18 cellular contexts compared by ENCODE assay signal in the genomic region with DNA sequence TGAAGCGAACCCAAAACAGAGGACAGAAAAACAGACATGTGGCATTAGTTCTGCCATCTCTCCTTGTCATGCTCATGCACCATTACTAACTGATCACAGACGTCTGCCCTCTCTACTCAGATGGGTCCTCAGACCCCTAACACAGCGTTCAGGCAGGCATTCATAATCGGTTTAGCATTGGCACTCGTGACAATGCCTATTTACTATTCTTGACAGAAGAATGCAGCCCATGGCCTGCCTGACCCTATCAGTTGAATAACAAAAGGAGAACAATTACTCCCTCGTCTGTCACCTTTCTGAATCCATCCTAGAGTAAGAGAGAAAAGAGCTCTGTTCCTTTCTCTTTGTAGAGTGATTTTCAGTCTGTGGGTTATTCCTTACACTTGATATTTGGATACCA.
"Had no signal": no experiment of that assay in that cellular context is flagged by ENCODE, and none has a peak within 500 bp of the region (broad histone marks: within the 10 kb centered on the region; RNA-seq: fewer than 3 reads in every experiment).

No MANE protein-coding gene starts in this region.

- H3K9me3 ChIP-seq: heart left ventricle, psoas muscle, spleen had no signal

- H3K9me3 Mint-ChIP-seq: activated B cell treated with CpG ODN at 0.5 μM for 24 hours; activated CD4-positive, alpha-beta T cell treated with anti-CD3 and anti-CD28 coated beads, Interleukin-2, amount 10 ng/mL, durations not matched to agents 24 days and 14 days; activated naive CD4-positive, alpha-beta T cell treated with anti-CD3 and anti-CD28 coated beads, Interleukin-2, amount 10 ng/mL, durations not matched to agents 7 days and 5 days; activated T-helper 2 cell treated with anti-CD3 and anti-CD28 coated beads, Interferon-gamma antibody, Interleukin-2, Interleukin-4, amounts not matched to agents 10 μg/mL and 5 μg/mL and 100 μg/mL, durations not matched to agents 14 hours and 24 hours and 36 hours; stimulated activated naive B cell treated with anti-CD40 and anti-IgM and Interleukin-4, amounts not matched to agents 10 μg/mL and 1 μg/mL and 100 μg/mL, for 72 hours had no signal

- H3K4me3 Mint-ChIP-seq: activated B cell treated with CpG ODN at 0.5 μM for 24 hours; activated CD4-positive, alpha-beta T cell treated with anti-CD3 and anti-CD28 coated beads, Interleukin-2, amount 10 ng/mL, durations not matched to agents 24 days and 14 days; activated naive CD4-positive, alpha-beta T cell treated with anti-CD3 and anti-CD28 coated beads, Interleukin-2, amount 10 ng/mL, durations not matched to agents 7 days and 5 days; natural killer cell; stimulated activated naive B cell treated with anti-CD40 and anti-IgM and Interleukin-4, amounts not matched to agents 10 μg/mL and 1 μg/mL and 100 μg/mL, for 72 hours; T-helper 17 cell had no signal

- DNase-seq: activated B cell treated with CpG ODN at 0.5 μM for 24 hours; activated CD4-positive, alpha-beta T cell treated with anti-CD3 and anti-CD28 coated beads, Interleukin-2, amount 10 ng/mL, durations not matched to agents 24 days and 14 days; activated CD8-positive, alpha-beta memory T cell treated with anti-CD3 and anti-CD28 coated beads for 24 hours; activated naive CD4-positive, alpha-beta T cell treated with anti-CD3 and anti-CD28 coated beads, Interleukin-2, amount 10 ng/mL, durations not matched to agents 7 days and 5 days; activated T-cell treated with anti-CD3 and anti-CD28 coated beads for 4 hours; brain microvascular endothelial cell; cerebellar nuclear complex; foreskin melanocyte; heart left ventricle; natural killer cell; psoas muscle; spleen; stimulated activated CD4-positive, alpha-beta T cell treated with anti-CD3 and anti-CD28 coated beads, Interleukin-1b, Interleukin-23, amount 100 ng/mL, for 48 hours; stimulated activated naive B cell treated with anti-CD40 and anti-IgM and Interleukin-4, amounts not matched to agents 10 μg/mL and 1 μg/mL and 100 μg/mL, for 72 hours; T-helper 17 cell; trophoblast cell had no signal

- H3K27ac Mint-ChIP-seq: activated B cell treated with CpG ODN at 0.5 μM for 24 hours; activated CD4-positive, alpha-beta T cell treated with anti-CD3 and anti-CD28 coated beads, Interleukin-2, amount 10 ng/mL, durations not matched to agents 24 days and 14 days; activated naive CD4-positive, alpha-beta T cell treated with anti-CD3 and anti-CD28 coated beads, Interleukin-2, amount 10 ng/mL, durations not matched to agents 7 days and 5 days; activated T-helper 2 cell treated with anti-CD3 and anti-CD28 coated beads, Interferon-gamma antibody, Interleukin-2, Interleukin-4, amounts not matched to agents 10 μg/mL and 5 μg/mL and 100 μg/mL, durations not matched to agents 14 hours and 24 hours and 36 hours; natural killer cell; stimulated activated naive B cell treated with anti-CD40 and anti-IgM and Interleukin-4, amounts not matched to agents 10 μg/mL and 1 μg/mL and 100 μg/mL, for 72 hours; T-helper 17 cell had no signal

- H3K4me1 Mint-ChIP-seq: activated B cell treated with CpG ODN at 0.5 μM for 24 hours; activated CD4-positive, alpha-beta T cell treated with anti-CD3 and anti-CD28 coated beads, Interleukin-2, amount 10 ng/mL, durations not matched to agents 24 days and 14 days; activated naive CD4-positive, alpha-beta T cell treated with anti-CD3 and anti-CD28 coated beads, Interleukin-2, amount 10 ng/mL, durations not matched to agents 7 days and 5 days; natural killer cell; stimulated activated naive B cell treated with anti-CD40 and anti-IgM and Interleukin-4, amounts not matched to agents 10 μg/mL and 1 μg/mL and 100 μg/mL, for 72 hours; T-helper 17 cell had no signal

- H3K4me3 ChIP-seq: heart left ventricle, psoas muscle, spleen had no signal

- H3K27ac ChIP-seq: brain microvascular endothelial cell, heart left ventricle, psoas muscle, spleen had no signal

- H3K36me3 Mint-ChIP-seq: activated naive CD4-positive, alpha-beta T cell treated with anti-CD3 and anti-CD28 coated beads, Interleukin-2, amount 10 ng/mL, durations not matched to agents 7 days and 5 days; natural killer cell; stimulated activated naive B cell treated with anti-CD40 and anti-IgM and Interleukin-4, amounts not matched to agents 10 μg/mL and 1 μg/mL and 100 μg/mL, for 72 hours had no signal

- H3K36me3 ChIP-seq: brain microvascular endothelial cell, heart left ventricle, spleen had no signal

- H3K4me1 ChIP-seq: heart left ventricle, psoas muscle, spleen had no signal

- H3K27me3 Mint-ChIP-seq: activated B cell treated with CpG ODN at 0.5 μM for 24 hours; activated CD4-positive, alpha-beta T cell treated with anti-CD3 and anti-CD28 coated beads, Interleukin-2, amount 10 ng/mL, durations not matched to agents 24 days and 14 days; activated naive CD4-positive, alpha-beta T cell treated with anti-CD3 and anti-CD28 coated beads, Interleukin-2, amount 10 ng/mL, durations not matched to agents 7 days and 5 days had no signal

- ATAC-seq: heart left ventricle; left lobe of liver; natural killer cell; psoas muscle; stimulated activated naive B cell treated with anti-CD40 and anti-IgM and Interleukin-4, amounts not matched to agents 10 μg/mL and 1 μg/mL and 100 μg/mL, for 72 hours; T-helper 17 cell had no signal

- H3K27me3 ChIP-seq: brain microvascular endothelial cell, heart left ventricle, spleen had no signal
